Comparison of ENCODE assay signal across 22 cellular contexts in the genomic region with DNA sequence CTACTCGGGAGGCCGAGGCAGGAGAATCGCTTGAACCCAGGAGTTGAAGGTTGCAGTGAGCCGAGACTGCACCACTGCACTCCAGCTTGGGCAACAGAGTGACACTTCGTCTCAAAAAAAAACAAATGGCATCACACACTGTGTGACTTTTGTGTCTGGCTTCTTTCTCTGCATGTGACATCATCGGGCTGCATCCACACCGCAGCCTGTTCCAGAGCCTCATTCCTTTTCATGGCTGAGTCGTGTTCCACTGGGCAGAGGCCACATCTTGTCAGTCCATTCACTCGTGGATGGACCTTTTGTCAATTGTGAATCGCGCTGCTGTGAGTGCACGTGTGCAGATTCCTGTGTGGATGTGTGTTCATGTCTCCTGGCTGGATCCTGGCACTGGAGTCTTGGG.
"Had no signal": no experiment of that assay in that cellular context is flagged by ENCODE, and none has a peak within 500 bp of the region (broad histone marks: within the 10 kb centered on the region; RNA-seq: fewer than 3 reads in every experiment).

No MANE protein-coding gene starts in this region.

- H3K4me3 ChIP-seq: adrenal gland, body of pancreas, breast epithelium, MG63, SJSA1 had no signal

- H3K27ac ChIP-seq: adrenal gland, body of pancreas, breast epithelium, SJSA1 had no signal

- H3K27me3 ChIP-seq: adrenal gland, body of pancreas, breast epithelium, MG63, SJSA1 had no signal

- DNase-seq: activated CD4-positive, alpha-beta T cell treated with anti-CD3 and anti-CD28 coated beads for 36 hours; activated CD4-positive, alpha-beta T cell treated with anti-CD3 and anti-CD28 coated beads, Interleukin-2, amount 10 ng/mL, durations not matched to agents 7 days and 5 days; activated CD4-positive, alpha-beta T cell treated with anti-CD3 and anti-CD28 coated beads, Interleukin-2, amount 50 U/mL, for 48 hours; activated CD8-positive, alpha-beta T cell treated with anti-CD3 and anti-CD28 coated beads, Interleukin-2, amount 10 ng/mL, durations not matched to agents 7 days and 5 days; activated gamma-delta T cell treated with Interleukin-2 at 50 U/mL for 16 hours; activated naive CD4-positive, alpha-beta T cell treated with anti-CD3 and anti-CD28 coated beads for 36 hours; activated T-cell treated with anti-CD3 and anti-CD28 coated beads, Interleukin-2, amount 50 U/mL, for 4 hours; adrenal gland; body of pancreas; Kasumi-1; MG63; NCI-H1048; NCI-H1105 treated with DMSO at 0.1 percent for 48 hours; NCI-H1436; NCI-H1694 treated with DMSO at 0.1 percent for 48 hours; NCI-H2029; NCI-H345; NCI-H524 treated with DMSO at 0.1 percent for 48 hours; SHP77; SK-N-SH had no signal

- H3K9me3 ChIP-seq: adrenal gland, body of pancreas, breast epithelium, MG63, SJSA1, SK-N-SH had no signal

- H3K4me1 ChIP-seq: breast epithelium, SJSA1 had no signal

- H3K36me3 ChIP-seq: breast epithelium, MG63 had no signal
